Comparison of ENCODE assay signal across 10 cellular contexts in the genomic region with DNA sequence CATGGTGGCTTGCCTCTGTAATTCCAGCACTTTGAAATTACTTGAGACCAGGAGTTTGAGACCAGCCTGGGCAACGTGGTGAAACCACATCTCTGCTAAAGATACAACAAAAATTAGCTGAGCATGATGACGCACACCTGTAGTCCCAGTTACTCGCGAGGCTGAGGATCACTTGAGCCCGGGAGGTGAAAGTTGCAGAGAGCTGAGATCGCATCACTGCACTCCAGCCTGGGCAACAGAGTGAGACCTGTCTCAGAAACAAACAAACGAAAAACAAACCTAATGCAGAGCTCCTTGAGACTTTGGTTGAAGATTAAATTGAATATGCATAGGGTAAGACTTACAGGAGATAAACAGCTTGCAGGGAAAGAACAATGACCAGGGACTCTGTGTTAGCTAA.
A peak's percentile ranks its signal among the peaks of the same experiment; 100 is the strongest.
DNase-seq lines count a peak whose midpoint lies in the region; ATAC-seq and TF ChIP-seq lines count a peak whose summit lies in the region.
"Had no signal": no experiment of that assay in that cellular context is flagged by ENCODE, and none has a peak within 500 bp of the region (broad histone marks: within the 10 kb centered on the region; RNA-seq: fewer than 3 reads in every experiment).

No MANE protein-coding gene starts in this region.

- no peaks in the 10 kb centered on the region for H3K4me1 ChIP-seq in GM23338 (ENCODE audit: insufficient read depth)

- H3K27me3 ChIP-seq in GM23338 (ENCODE audit: insufficient read depth): no peaks in the 10 kb centered on the region

- H3K4me2 ChIP-seq in GM23338: no peak overlapping the region

- H3K79me2 ChIP-seq in GM23338 (replicated peaks; ENCODE audit: insufficient read depth): no peaks in the 10 kb centered on the region

- no peak overlapping the region for H2AFZ ChIP-seq in GM23338

- CTCF ChIA-PET in Calu3 (lab: Charles Lee): no interaction called here

- H3K27ac ChIP-seq in GM23338 (ENCODE audit: low read depth): no peak overlapping the region
- H3K27ac ChIP-seq: skin epidermis had no signal

- peaks cover 84% of the 10 kb centered on the region for H3K36me3 Mint-ChIP-seq in GM23338 (ENCODE audit: low read depth)
- H3K36me3 Mint-ChIP-seq in naive thymus-derived CD8-positive, alpha-beta T cell: peaks cover 30 to 95% (median 44%) of the 10 kb centered on the region in 3 donors
- peaks cover 55% of the 10 kb centered on the region for H3K36me3 Mint-ChIP-seq in Calu3 (ENCODE audit: insufficient read depth, unreplicated experiment)

- H3F3A ChIP-seq in GM23338 (replicated peaks; ENCODE audit: low read depth): no peaks in the 10 kb centered on the region

- H3K9me3 Mint-ChIP-seq in GM23338: no peaks in the 10 kb centered on the region
- no peaks in the 10 kb centered on the region for H3K9me3 Mint-ChIP-seq in naive thymus-derived CD8-positive, alpha-beta T cell
- H3K9me3 Mint-ChIP-seq in Calu3 (ENCODE audit: low read depth, unreplicated experiment): no peaks in the 10 kb centered on the region
- H3K9me3 Mint-ChIP-seq: T-cell had no signal

- H3K4me3 Mint-ChIP-seq in GM23338 (no peak overlapping the region), Calu3 (ENCODE audit: low read depth, unreplicated experiment) (no peak overlapping the region)
- H3K4me3 Mint-ChIP-seq in naive thymus-derived CD8-positive, alpha-beta T cell: no peak overlapping the region
- H3K4me3 Mint-ChIP-seq: T-cell had no signal

- H3K9me2 ChIP-seq in GM23338 (ENCODE audit: insufficient read depth): no peaks in the 10 kb centered on the region

- peak; percentile 51 for DNase-seq in GM12864 (ENCODE audit: low read depth)
- no peak for DNase-seq in GM23338 (ENCODE audit: low spot score)
- no peak for DNase-seq in naive thymus-derived CD8-positive, alpha-beta T cell
- no peak for DNase-seq in Calu3
- DNase-seq in stimulated activated naive CD4-positive, alpha-beta T cell (lab: John Stamatoyannopoulos, UW): no peak
- DNase-seq: T-cell had no signal

- BruUV-seq in Calu3 (replicated peaks; lab: Mats Ljungman, UMichigan): no TSS peak

- H3K36me3 ChIP-seq in GM23338 (ENCODE audit: insufficient read depth): peaks cover 49% of the 10 kb centered on the region

- no peaks in the 10 kb centered on the region; the same call in 2 of the 3 replicates for H3K4me1 Mint-ChIP-seq in GM23338
- H3K4me1 Mint-ChIP-seq in naive thymus-derived CD8-positive, alpha-beta T cell: peaks cover 0 to 14% (median 10%) of the 10 kb centered on the region in 4 donors
- no peaks in the 10 kb centered on the region for H3K4me1 Mint-ChIP-seq in Calu3 (ENCODE audit: low read depth, unreplicated experiment)

- intact Hi-C loops in Calu3 (cut with micrococcal nuclease; ENCODE audit: unreplicated experiment): no loop called here

- H3K27me3 Mint-ChIP-seq in GM23338 (ENCODE audit: insufficient read depth, low read depth, poor library complexity) (no peaks in the 10 kb centered on the region), Calu3 (ENCODE audit: unreplicated experiment) (no peaks in the 10 kb centered on the region)
- H3K27me3 Mint-ChIP-seq in naive thymus-derived CD8-positive, alpha-beta T cell: no peaks in the 10 kb centered on the region
- H3K27me3 Mint-ChIP-seq: T-cell had no signal

- POLR2A ChIA-PET in naive thymus-derived CD8-positive, alpha-beta T cell (lab: Charles Lee): no interaction called here

- ATAC-seq in GM19438 (IDR thresholded peaks at IDR 0.05; ENCODE audit: low read depth, unreplicated experiment) (peak; percentile 92), HG02884 (IDR thresholded peaks at IDR 0.05; ENCODE audit: unreplicated experiment) (peak; percentile 87), HG03558 (IDR thresholded peaks at IDR 0.05; ENCODE audit: extremely low read depth, unreplicated experiment) (peak; percentile 79), GM23338 (no peak)
- ATAC-seq in naive thymus-derived CD8-positive, alpha-beta T cell: no peak
- ATAC-seq: T-cell had no signal

- TF ChIP-seq CTCF in GM12864 (IDR thresholded peaks at IDR 0.05; ENCODE audit: low read depth, low read length, missing control alignments) (no peak), GM23338 (conservative IDR thresholded peaks at IDR 0.05; ENCODE audit: low read depth in 2 of 2) (no peak), Calu3 (IDR thresholded peaks at IDR 0.05; ENCODE audit: unreplicated experiment) (no peak)

- H3K27ac Mint-ChIP-seq in GM23338: no peak overlapping the region
- peak overlapping the region in 2 of 10 donors; percentile 52 to 68 for H3K27ac Mint-ChIP-seq in naive thymus-derived CD8-positive, alpha-beta T cell
- no peak overlapping the region for H3K27ac Mint-ChIP-seq in Calu3 (ENCODE audit: unreplicated experiment)
- H3K27ac Mint-ChIP-seq: T-cell had no signal

- peaks cover 5% of the 10 kb centered on the region for H4K20me1 ChIP-seq in GM23338 (replicated peaks; ENCODE audit: insufficient read depth)

- H3K4me3 ChIP-seq in GM12864 (ENCODE audit: low read depth, low read length): no peak overlapping the region
- H3K4me3 ChIP-seq in GM23338: no peak overlapping the region
- H3K4me3 ChIP-seq: skin epidermis had no signal

TF ChIP-seq in GM23338, 12 proteins besides CTCF, POLR2A, EP300 and RAD21 (continues in another document):
- no peak for TF ChIP-seq CREB1 (CRISPR knock-in tag; IDR thresholded peaks at IDR 0.05; ENCODE audit: low read depth)
- TF ChIP-seq ZNF114 (CRISPR knock-in tag; IDR thresholded peaks at IDR 0.05): no peak
- no peak for TF ChIP-seq STAT1 (IDR thresholded peaks at IDR 0.05; ENCODE audit: unreplicated experiment)
- no peak for TF ChIP-seq EZH2phosphoT487 (IDR thresholded peaks at IDR 0.05; ENCODE audit: unreplicated experiment)
- TF ChIP-seq, protein P1, sequence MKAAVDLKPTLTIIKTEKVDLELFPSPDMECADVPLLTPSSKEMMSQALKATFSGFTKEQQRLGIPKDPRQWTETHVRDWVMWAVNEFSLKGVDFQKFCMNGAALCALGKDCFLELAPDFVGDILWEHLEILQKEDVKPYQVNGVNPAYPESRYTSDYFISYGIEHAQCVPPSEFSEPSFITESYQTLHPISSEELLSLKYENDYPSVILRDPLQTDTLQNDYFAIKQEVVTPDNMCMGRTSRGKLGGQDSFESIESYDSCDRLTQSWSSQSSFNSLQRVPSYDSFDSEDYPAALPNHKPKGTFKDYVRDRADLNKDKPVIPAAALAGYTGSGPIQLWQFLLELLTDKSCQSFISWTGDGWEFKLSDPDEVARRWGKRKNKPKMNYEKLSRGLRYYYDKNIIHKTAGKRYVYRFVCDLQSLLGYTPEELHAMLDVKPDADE (IDR thresholded peaks at IDR 0.05): no peak
- no peak for TF ChIP-seq POLR2AphosphoS5 (IDR thresholded peaks at IDR 0.05; ENCODE audit: low read depth)
- TF ChIP-seq, protein P2, sequence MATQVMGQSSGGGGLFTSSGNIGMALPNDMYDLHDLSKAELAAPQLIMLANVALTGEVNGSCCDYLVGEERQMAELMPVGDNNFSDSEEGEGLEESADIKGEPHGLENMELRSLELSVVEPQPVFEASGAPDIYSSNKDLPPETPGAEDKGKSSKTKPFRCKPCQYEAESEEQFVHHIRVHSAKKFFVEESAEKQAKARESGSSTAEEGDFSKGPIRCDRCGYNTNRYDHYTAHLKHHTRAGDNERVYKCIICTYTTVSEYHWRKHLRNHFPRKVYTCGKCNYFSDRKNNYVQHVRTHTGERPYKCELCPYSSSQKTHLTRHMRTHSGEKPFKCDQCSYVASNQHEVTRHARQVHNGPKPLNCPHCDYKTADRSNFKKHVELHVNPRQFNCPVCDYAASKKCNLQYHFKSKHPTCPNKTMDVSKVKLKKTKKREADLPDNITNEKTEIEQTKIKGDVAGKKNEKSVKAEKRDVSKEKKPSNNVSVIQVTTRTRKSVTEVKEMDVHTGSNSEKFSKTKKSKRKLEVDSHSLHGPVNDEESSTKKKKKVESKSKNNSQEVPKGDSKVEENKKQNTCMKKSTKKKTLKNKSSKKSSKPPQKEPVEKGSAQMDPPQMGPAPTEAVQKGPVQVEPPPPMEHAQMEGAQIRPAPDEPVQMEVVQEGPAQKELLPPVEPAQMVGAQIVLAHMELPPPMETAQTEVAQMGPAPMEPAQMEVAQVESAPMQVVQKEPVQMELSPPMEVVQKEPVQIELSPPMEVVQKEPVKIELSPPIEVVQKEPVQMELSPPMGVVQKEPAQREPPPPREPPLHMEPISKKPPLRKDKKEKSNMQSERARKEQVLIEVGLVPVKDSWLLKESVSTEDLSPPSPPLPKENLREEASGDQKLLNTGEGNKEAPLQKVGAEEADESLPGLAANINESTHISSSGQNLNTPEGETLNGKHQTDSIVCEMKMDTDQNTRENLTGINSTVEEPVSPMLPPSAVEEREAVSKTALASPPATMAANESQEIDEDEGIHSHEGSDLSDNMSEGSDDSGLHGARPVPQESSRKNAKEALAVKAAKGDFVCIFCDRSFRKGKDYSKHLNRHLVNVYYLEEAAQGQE (IDR thresholded peaks at IDR 0.05; ENCODE audit: unreplicated experiment): no peak

Comparison
In these comparisons a context has a peak if more than half of its experiments do, and no peak if none do; other contexts are left out.
1. ATAC-seq: peak in GM19438 (single experiment), HG02884 (single experiment) and HG03558 (single experiment); none in GM23338 (single experiment) and naive thymus-derived CD8-positive, alpha-beta T cell (0 of 2).